Comparison of ENCODE assay signal across 8 cellular contexts in genomic region chr14:73753043-73753886, GRCh38. TPM values are rescaled to one million over a fixed set of nuclear protein-coding genes. Genes with fewer than 3 reads are reported as not detected.
DNase-seq lines count a peak whose midpoint lies in the region; FAIRE-seq and TF ChIP-seq lines count a peak whose summit lies in the region.

No MANE protein-coding gene starts in this region.

- peak; percentile 4 for FAIRE-seq in GM19239 (lab: Jason Lieb, UNC)

- TF ChIP-seq CTCF in SU-DHL-6 (IDR thresholded peaks at IDR 0.05; ENCODE audit: insufficient read depth, low read length, poor library complexity, severe bottlenecking), result no peak
- TF ChIP-seq CTCF in endodermal cell (conservative IDR thresholded peaks at IDR 0.05), result no peak
- no peak for TF ChIP-seq CTCF in GM13976 (IDR thresholded peaks at IDR 0.05; ENCODE audit: borderline replicate concordance, control extremely low read depth, extremely low read depth, insufficient read depth, missing control alignments)

- no peaks in the 10 kb centered on the region for H3K9me2 ChIP-seq in SU-DHL-6 (replicated peaks; ENCODE audit: insufficient read depth, low read length)

- H3K27me3 ChIP-seq in SU-DHL-6 (ENCODE audit: low read length) (no peaks in the 10 kb centered on the region), endodermal cell (ENCODE audit: control insufficient read depth, insufficient read depth, low read length, poor library complexity, severe bottlenecking) (no peaks in the 10 kb centered on the region), neuronal stem cell (ENCODE audit: control insufficient read depth in 3 of 3, insufficient read depth in 3 of 3, low read depth in 1 of 3, low read length in 3 of 3) (no peaks in the 10 kb centered on the region), HAP-1 (ENCODE audit: low read depth) (no peaks in the 10 kb centered on the region)

- no peak overlapping the region for H2BK5ac ChIP-seq in neuronal stem cell (ENCODE audit: low read length)

- H2BK15ac ChIP-seq in neuronal stem cell (ENCODE audit: low read length), result no peak overlapping the region

- H3K79me1 ChIP-seq in neuronal stem cell (ENCODE audit: low read depth, low read length), result no peaks in the 10 kb centered on the region

- H4K20me1 ChIP-seq in SU-DHL-6 (ENCODE audit: low read depth, low read length), result peaks cover 6% of the 10 kb centered on the region

- no peak overlapping the region for H3K4ac ChIP-seq in neuronal stem cell (ENCODE audit: low read length)

- in situ Hi-C loops in HAP-1 (cut with MboI; ENCODE audit: low sequenced_read_pairs), result no loop called here
- in situ Hi-C loops in GM13976 (cut with MboI; ENCODE audit: low sequenced_read_pairs, unreplicated experiment), result no loop called here

- H3K36me3 ChIP-seq in SU-DHL-6 (ENCODE audit: low read length) (no peaks in the 10 kb centered on the region), endodermal cell (ENCODE audit: control insufficient read depth, insufficient read depth, low read length) (no peaks in the 10 kb centered on the region), neuronal stem cell (replicated peaks in 1 of 2; ENCODE audit: control insufficient read depth in 2 of 2, insufficient read depth in 2 of 2, low read length in 2 of 2) (no peaks in the 10 kb centered on the region), HAP-1 (replicated peaks) (peaks cover 6% of the 10 kb centered on the region)

- H2BK12ac ChIP-seq in neuronal stem cell (ENCODE audit: low read length), result no peak overlapping the region

- DNase-seq in GM19239 (ENCODE audit: insufficient read length, low spot score) (no peak), endodermal cell (peak; percentile 57), neuronal stem cell (ENCODE audit: low spot score) (no peak), NCI-H748 treated with DMSO at 0.1 percent for 48 hours (lab: John Stamatoyannopoulos, UW) (no peak), HAP-1 (ENCODE audit: low spot score in 2 of 2) (no peak), GM13976 (ENCODE audit: low spot score) (no peak), cerebellar nuclear complex (lab: John Stamatoyannopoulos, UW) (no peak)

- H3K27ac ChIP-seq in SU-DHL-6 (ENCODE audit: low read depth, low read length) (peak overlapping the region; percentile 97), endodermal cell (ENCODE audit: low read depth, low read length) (no peak overlapping the region), neuronal stem cell (replicated peaks; ENCODE audit: low read length) (no peak overlapping the region)

- H3K79me2 ChIP-seq in SU-DHL-6 (ENCODE audit: insufficient read depth, low read length), result peaks cover 99% of the 10 kb centered on the region

- H3K4me3 ChIP-seq in SU-DHL-6 (ENCODE audit: insufficient read depth, low read length, poor library complexity, severe bottlenecking), result peak overlapping the region; percentile 17
- no peak overlapping the region for H3K4me3 ChIP-seq in endodermal cell (ENCODE audit: low read length)
- no peak overlapping the region for H3K4me3 ChIP-seq in neuronal stem cell (ENCODE audit: low read length in 2 of 2)
- H3K4me3 ChIP-seq in HAP-1, result no peak overlapping the region

- H2AFZ ChIP-seq in SU-DHL-6 (ENCODE audit: low read depth, low read length, severe bottlenecking) (no peak overlapping the region), neuronal stem cell (ENCODE audit: low read length) (no peak overlapping the region)

- no peaks in the 10 kb centered on the region for H3K9me3 Mint-ChIP-seq in endodermal cell

- peak overlapping the region; percentile 96 for H3K9ac ChIP-seq in SU-DHL-6 (ENCODE audit: low read length)
- no peak overlapping the region for H3K9ac ChIP-seq in endodermal cell (ENCODE audit: extremely low read depth, low read length, poor library complexity, severe bottlenecking)
- H3K9ac ChIP-seq in neuronal stem cell (ENCODE audit: low read depth, low read length, poor library complexity), result no peak overlapping the region

- WGBS in endodermal cell (ENCODE audit: insufficient coverage in 1 of 2, insufficient read length in 1 of 2), 2 experiments, result 88 to 89% methylated on average over 4 to 9 of the region's 9 CpGs
- WGBS in neuronal stem cell (ENCODE audit: extremely low coverage in 2 of 2, insufficient read length in 2 of 2, insufficient replicate concordance in 1 of 2), 2 donors, result no CpG with 5 or more reads among the region's 9 CpGs

- H3K4me2 ChIP-seq in SU-DHL-6 (ENCODE audit: low read depth, low read length, poor library complexity, severe bottlenecking) (peak overlapping the region; percentile 81), neuronal stem cell (ENCODE audit: insufficient read depth, low read length, poor library complexity, severe bottlenecking) (no peak overlapping the region)

- no peak overlapping the region for H4K91ac ChIP-seq in neuronal stem cell (ENCODE audit: low read depth, low read length, poor library complexity)

- H3K23ac ChIP-seq in neuronal stem cell (ENCODE audit: low read depth, low read length, poor library complexity), result no peak overlapping the region

- no peaks in the 10 kb centered on the region for H3K27me3 Mint-ChIP-seq in endodermal cell (ENCODE audit: insufficient read depth)

- peaks cover 14% of the 10 kb centered on the region for H3K4me1 ChIP-seq in endodermal cell (ENCODE audit: control insufficient read depth, insufficient read depth, low read length)
- peaks cover 4 to 24% of the 10 kb centered on the region in 2 donors for H3K4me1 ChIP-seq in neuronal stem cell (ENCODE audit: control insufficient read depth in 2 of 2, insufficient read depth in 1 of 2, low read depth in 1 of 2, low read length in 2 of 2)
- peaks cover 23% of the 10 kb centered on the region for H3K4me1 ChIP-seq in HAP-1

- H3F3A ChIP-seq in SU-DHL-6 (ENCODE audit: insufficient read depth), result peaks cover 40% of the 10 kb centered on the region

- no peak overlapping the region for H3K4me3 Mint-ChIP-seq in endodermal cell

- no peak overlapping the region for H2BK120ac ChIP-seq in neuronal stem cell (ENCODE audit: low read depth, low read length)

- H3K18ac ChIP-seq in neuronal stem cell (ENCODE audit: low read length), result peak overlapping the region; percentile 40

- no peak overlapping the region for H4K8ac ChIP-seq in neuronal stem cell (ENCODE audit: low read depth, low read length)

- H3K14ac ChIP-seq in neuronal stem cell (ENCODE audit: low read length), result no peak overlapping the region

- peak overlapping the region; percentile 23 for H2AK5ac ChIP-seq in neuronal stem cell (ENCODE audit: low read depth, low read length)

- H3K9me3 ChIP-seq in SU-DHL-6 (ENCODE audit: insufficient read depth, low read length) (no peaks in the 10 kb centered on the region), endodermal cell (ENCODE audit: control insufficient read depth, low read length) (no peaks in the 10 kb centered on the region), neuronal stem cell (replicated peaks in 1 of 2; ENCODE audit: control insufficient read depth in 2 of 2, insufficient read depth in 1 of 2, low read depth in 1 of 2, low read length in 2 of 2) (no peaks in the 10 kb centered on the region), HAP-1 (no peaks in the 10 kb centered on the region)

- peak overlapping the region; percentile 55 for H3K27ac Mint-ChIP-seq in endodermal cell

- no peaks in the 10 kb centered on the region for H3K36me3 Mint-ChIP-seq in endodermal cell (ENCODE audit: low read depth)

- H3K4me1 Mint-ChIP-seq in endodermal cell, result peaks cover 56% of the 10 kb centered on the region

RNA-seq across cellular contexts. Expression of gene PNMA1, which starts 39.1 kb away (rescaled TPM):
- 10 to 100 TPM; 66.9 to 70.4 TPM for total RNA-seq in endodermal cell
- 114 TPM for polyA plus RNA-seq in endodermal cell (2013, experiment 1 of 2)
- 103 TPM for polyA plus RNA-seq in endodermal cell (2013, experiment 2 of 2)
- polyA plus RNA-seq in neuronal stem cell (2013, experiment 1 of 2), result 48.0 TPM
- polyA plus RNA-seq in neuronal stem cell (2013, experiment 2 of 2), result 49.4 TPM
